ENCODE assay signal across 11 cellular contexts in the genomic region with DNA sequence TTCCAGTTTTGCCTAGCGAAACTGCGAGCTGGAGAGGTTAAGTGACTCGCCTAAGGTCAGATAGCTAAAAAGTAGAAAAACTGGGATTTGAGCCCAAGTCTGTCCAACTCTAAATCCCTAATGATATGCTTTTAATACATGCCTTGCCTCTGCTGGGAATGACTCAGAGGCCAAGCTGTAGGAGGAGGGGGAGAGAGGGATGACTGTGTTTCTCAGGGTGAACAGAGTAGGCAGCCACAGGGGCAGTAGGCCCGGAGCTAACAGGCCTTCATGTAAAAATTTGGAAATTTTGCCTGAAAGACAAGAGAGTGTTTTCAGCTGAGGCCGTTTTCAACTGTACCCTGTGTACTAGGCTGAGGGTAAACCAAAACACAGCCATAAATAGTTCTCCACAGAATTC.
DNase-seq lines count a peak whose midpoint lies in the region; ATAC-seq and TF ChIP-seq lines count a peak whose summit lies in the region.
"Had no signal": no experiment of that assay in that cellular context is flagged by ENCODE, and none has a peak within 500 bp of the region (broad histone marks: within the 10 kb centered on the region; RNA-seq: fewer than 3 reads in every experiment).

No MANE protein-coding gene starts in this region.

- no peaks in the 10 kb centered on the region for H3K4me1 Mint-ChIP-seq in effector memory CD8-positive, alpha-beta T cell (ENCODE audit: low read depth in 2 of 2)
- H3K4me1 Mint-ChIP-seq: activated B cell treated with CpG ODN at 0.5 μM for 24 hours had no signal

- peak; percentile 93 for DNase-seq in GM04503 (ENCODE audit: low read depth)
- peak; percentile 40 to 85 for DNase-seq in ascending aorta (ENCODE audit: low spot score in 2 of 2)
- DNase-seq in left ventricle myocardium inferior: peak; percentile 39
- peak; percentile 70 for DNase-seq in sciatic nerve (ENCODE audit: low spot score)
- DNase-seq in SKM-1 (lab: John Stamatoyannopoulos, UW; ENCODE audit: unreplicated experiment): no peak
- no peak for DNase-seq in SKM-1 treated with dmso at 0.1 percent for 144 hours (lab: John Stamatoyannopoulos, UW; ENCODE audit: unreplicated experiment)
- DNase-seq in effector memory CD8-positive, alpha-beta T cell: no peak
- DNase-seq: activated B cell treated with CpG ODN at 0.5 μM for 24 hours; effector CD8-positive, alpha-beta T cell; NCI-H2081 treated with DMSO at 0.1 percent for 48 hours had no signal

- TF ChIP-seq CTCF in ascending aorta (IDR thresholded peaks at IDR 0.05) (no peak), left ventricle myocardium inferior (IDR thresholded peaks at IDR 0.05; ENCODE audit: borderline replicate concordance) (no peak)

- no peak overlapping the region for H3K4me3 Mint-ChIP-seq in effector memory CD8-positive, alpha-beta T cell
- H3K4me3 Mint-ChIP-seq: activated B cell treated with CpG ODN at 0.5 μM for 24 hours had no signal

- H3K4me3 ChIP-seq in ascending aorta (no peak overlapping the region), left ventricle myocardium inferior (no peak overlapping the region)

- no peaks in the 10 kb centered on the region for H3K27me3 ChIP-seq in ascending aorta
- no peaks in the 10 kb centered on the region for H3K27me3 ChIP-seq in left ventricle myocardium inferior (ENCODE audit: low read depth)

- no peak overlapping the region for H3K27ac Mint-ChIP-seq in effector memory CD8-positive, alpha-beta T cell
- H3K27ac Mint-ChIP-seq: activated B cell treated with CpG ODN at 0.5 μM for 24 hours had no signal

- intact Hi-C loops in ascending aorta (cut with DNase I) (loop anchor here (5.0 kb wide), 1 partner anchor 50 kb away; no protein-coding TSS in a partner anchor), left ventricle myocardium inferior (cut with micrococcal nuclease) (loop anchor here (10.0 kb wide), 1 partner anchor 412 kb away; a partner anchor contains a TSS), sciatic nerve (cut with DNase I) (no loop called here)

- H3K27me3 Mint-ChIP-seq in effector memory CD8-positive, alpha-beta T cell: no peaks in the 10 kb centered on the region
- H3K27me3 Mint-ChIP-seq: activated B cell treated with CpG ODN at 0.5 μM for 24 hours had no signal

- no peaks in the 10 kb centered on the region for H3K9me3 ChIP-seq in ascending aorta
- H3K9me3 ChIP-seq in left ventricle myocardium inferior (replicated peaks): peaks cover 7% of the 10 kb centered on the region

- no peaks in the 10 kb centered on the region for H3K9me3 Mint-ChIP-seq in effector memory CD8-positive, alpha-beta T cell

- H3K36me3 Mint-ChIP-seq in effector memory CD8-positive, alpha-beta T cell (ENCODE audit: insufficient read depth): no peaks in the 10 kb centered on the region

- no peaks in the 10 kb centered on the region for H3K36me3 ChIP-seq in ascending aorta
- no peaks in the 10 kb centered on the region for H3K36me3 ChIP-seq in left ventricle myocardium inferior

- ATAC-seq in sciatic nerve: peak; percentile 89
- ATAC-seq in effector memory CD8-positive, alpha-beta T cell (replicated peaks): no peak
- ATAC-seq in HG02763 (IDR thresholded peaks at IDR 0.05; ENCODE audit: unreplicated experiment): no peak

- H3K4me1 ChIP-seq in ascending aorta: peaks cover 17 to 35% of the 10 kb centered on the region in 2 donors
- peaks cover 65% of the 10 kb centered on the region for H3K4me1 ChIP-seq in left ventricle myocardium inferior

- H3K27ac ChIP-seq in ascending aorta (peak overlapping the region; percentile 60 to 75), left ventricle myocardium inferior (replicated peaks) (peak overlapping the region; percentile 77)

Comparison
In these comparisons a context has a peak if more than half of its experiments do, and no peak if none do; other contexts are left out.
1. DNase-seq: peak in GM04503 (single experiment), ascending aorta (2 of 2), left ventricle myocardium inferior (single experiment) and sciatic nerve (single experiment); none in SKM-1 (single experiment), SKM-1 treated with dmso at 0.1 percent for 144 hours (single experiment) and effector memory CD8-positive, alpha-beta T cell (0 of 3).